ENCODE assay signal across 1 cellular context in the genomic region with DNA sequence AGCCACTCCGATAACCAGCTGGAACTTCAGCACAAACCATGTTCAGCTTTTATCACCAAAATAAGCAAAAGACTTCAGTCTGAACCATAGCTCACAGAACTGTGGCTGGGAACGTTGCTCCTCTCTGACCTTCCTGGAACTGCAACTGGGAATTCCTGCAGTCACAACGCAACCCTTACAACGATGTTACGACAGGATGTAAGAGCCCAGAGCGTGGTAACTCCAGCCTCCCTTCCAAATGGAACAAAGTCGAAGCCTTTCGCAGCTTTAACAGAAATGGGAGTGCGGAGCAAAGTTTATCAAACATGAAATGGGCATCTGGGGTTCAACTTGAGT.
TF ChIP-seq lines count a peak whose summit lies in the region.

No MANE protein-coding gene starts in this region.

TF ChIP-seq in GM23338, 12 proteins besides CTCF, POLR2A, EP300 and RAD21 (continued from another document):
- TF ChIP-seq, protein P1, sequence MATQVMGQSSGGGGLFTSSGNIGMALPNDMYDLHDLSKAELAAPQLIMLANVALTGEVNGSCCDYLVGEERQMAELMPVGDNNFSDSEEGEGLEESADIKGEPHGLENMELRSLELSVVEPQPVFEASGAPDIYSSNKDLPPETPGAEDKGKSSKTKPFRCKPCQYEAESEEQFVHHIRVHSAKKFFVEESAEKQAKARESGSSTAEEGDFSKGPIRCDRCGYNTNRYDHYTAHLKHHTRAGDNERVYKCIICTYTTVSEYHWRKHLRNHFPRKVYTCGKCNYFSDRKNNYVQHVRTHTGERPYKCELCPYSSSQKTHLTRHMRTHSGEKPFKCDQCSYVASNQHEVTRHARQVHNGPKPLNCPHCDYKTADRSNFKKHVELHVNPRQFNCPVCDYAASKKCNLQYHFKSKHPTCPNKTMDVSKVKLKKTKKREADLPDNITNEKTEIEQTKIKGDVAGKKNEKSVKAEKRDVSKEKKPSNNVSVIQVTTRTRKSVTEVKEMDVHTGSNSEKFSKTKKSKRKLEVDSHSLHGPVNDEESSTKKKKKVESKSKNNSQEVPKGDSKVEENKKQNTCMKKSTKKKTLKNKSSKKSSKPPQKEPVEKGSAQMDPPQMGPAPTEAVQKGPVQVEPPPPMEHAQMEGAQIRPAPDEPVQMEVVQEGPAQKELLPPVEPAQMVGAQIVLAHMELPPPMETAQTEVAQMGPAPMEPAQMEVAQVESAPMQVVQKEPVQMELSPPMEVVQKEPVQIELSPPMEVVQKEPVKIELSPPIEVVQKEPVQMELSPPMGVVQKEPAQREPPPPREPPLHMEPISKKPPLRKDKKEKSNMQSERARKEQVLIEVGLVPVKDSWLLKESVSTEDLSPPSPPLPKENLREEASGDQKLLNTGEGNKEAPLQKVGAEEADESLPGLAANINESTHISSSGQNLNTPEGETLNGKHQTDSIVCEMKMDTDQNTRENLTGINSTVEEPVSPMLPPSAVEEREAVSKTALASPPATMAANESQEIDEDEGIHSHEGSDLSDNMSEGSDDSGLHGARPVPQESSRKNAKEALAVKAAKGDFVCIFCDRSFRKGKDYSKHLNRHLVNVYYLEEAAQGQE (IDR thresholded peaks at IDR 0.05; ENCODE audit: unreplicated experiment) = no peak
- TF ChIP-seq, protein P2, sequence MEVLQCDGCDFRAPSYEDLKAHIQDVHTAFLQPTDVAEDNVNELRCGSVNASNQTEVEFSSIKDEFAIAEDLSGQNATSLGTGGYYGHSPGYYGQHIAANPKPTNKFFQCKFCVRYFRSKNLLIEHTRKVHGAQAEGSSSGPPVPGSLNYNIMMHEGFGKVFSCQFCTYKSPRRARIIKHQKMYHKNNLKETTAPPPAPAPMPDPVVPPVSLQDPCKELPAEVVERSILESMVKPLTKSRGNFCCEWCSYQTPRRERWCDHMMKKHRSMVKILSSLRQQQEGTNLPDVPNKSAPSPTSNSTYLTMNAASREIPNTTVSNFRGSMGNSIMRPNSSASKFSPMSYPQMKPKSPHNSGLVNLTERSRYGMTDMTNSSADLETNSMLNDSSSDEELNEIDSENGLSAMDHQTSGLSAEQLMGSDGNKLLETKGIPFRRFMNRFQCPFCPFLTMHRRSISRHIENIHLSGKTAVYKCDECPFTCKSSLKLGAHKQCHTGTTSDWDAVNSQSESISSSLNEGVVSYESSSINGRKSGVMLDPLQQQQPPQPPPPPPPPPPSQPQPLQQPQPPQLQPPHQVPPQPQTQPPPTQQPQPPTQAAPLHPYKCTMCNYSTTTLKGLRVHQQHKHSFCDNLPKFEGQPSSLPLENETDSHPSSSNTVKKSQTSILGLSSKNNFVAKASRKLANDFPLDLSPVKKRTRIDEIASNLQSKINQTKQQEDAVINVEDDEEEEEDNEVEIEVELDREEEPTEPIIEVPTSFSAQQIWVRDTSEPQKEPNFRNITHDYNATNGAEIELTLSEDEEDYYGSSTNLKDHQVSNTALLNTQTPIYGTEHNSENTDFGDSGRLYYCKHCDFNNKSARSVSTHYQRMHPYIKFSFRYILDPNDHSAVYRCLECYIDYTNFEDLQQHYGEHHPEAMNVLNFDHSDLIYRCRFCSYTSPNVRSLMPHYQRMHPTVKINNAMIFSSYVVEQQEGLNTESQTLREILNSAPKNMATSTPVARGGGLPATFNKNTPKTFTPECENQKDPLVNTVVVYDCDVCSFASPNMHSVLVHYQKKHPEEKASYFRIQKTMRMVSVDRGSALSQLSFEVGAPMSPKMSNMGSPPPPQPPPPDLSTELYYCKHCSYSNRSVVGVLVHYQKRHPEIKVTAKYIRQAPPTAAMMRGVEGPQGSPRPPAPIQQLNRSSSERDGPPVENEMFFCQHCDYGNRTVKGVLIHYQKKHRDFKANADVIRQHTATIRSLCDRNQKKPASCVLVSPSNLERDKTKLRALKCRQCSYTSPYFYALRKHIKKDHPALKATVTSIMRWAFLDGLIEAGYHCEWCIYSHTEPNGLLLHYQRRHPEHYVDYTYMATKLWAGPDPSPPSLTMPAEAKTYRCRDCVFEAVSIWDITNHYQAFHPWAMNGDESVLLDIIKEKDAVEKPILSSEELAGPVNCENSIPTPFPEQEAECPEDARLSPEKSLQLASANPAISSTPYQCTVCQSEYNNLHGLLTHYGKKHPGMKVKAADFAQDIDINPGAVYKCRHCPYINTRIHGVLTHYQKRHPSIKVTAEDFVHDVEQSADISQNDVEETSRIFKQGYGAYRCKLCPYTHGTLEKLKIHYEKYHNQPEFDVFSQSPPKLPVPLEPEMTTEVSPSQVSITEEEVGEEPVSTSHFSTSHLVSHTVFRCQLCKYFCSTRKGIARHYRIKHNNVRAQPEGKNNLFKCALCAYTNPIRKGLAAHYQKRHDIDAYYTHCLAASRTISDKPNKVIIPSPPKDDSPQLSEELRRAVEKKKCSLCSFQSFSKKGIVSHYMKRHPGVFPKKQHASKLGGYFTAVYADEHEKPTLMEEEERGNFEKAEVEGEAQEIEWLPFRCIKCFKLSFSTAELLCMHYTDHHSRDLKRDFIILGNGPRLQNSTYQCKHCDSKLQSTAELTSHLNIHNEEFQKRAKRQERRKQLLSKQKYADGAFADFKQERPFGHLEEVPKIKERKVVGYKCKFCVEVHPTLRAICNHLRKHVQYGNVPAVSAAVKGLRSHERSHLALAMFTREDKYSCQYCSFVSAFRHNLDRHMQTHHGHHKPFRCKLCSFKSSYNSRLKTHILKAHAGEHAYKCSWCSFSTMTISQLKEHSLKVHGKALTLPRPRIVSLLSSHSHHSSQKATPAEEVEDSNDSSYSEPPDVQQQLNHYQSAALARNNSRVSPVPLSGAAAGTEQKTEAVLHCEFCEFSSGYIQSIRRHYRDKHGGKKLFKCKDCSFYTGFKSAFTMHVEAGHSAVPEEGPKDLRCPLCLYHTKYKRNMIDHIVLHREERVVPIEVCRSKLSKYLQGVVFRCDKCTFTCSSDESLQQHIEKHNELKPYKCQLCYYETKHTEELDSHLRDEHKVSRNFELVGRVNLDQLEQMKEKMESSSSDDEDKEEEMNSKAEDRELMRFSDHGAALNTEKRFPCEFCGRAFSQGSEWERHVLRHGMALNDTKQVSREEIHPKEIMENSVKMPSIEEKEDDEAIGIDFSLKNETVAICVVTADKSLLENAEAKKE (CRISPR knock-in tag; IDR thresholded peaks at IDR 0.05) = no peak
- TF ChIP-seq ZNF331 (CRISPR knock-in tag; IDR thresholded peaks at IDR 0.05; ENCODE audit: low read depth) (no peak), POLR2AphosphoS5 (IDR thresholded peaks at IDR 0.05; ENCODE audit: low read depth) (no peak), CREB1 (CRISPR knock-in tag; IDR thresholded peaks at IDR 0.05; ENCODE audit: low read depth) (no peak)
